18 cellular contexts compared by ENCODE assay signal in the genomic region with DNA sequence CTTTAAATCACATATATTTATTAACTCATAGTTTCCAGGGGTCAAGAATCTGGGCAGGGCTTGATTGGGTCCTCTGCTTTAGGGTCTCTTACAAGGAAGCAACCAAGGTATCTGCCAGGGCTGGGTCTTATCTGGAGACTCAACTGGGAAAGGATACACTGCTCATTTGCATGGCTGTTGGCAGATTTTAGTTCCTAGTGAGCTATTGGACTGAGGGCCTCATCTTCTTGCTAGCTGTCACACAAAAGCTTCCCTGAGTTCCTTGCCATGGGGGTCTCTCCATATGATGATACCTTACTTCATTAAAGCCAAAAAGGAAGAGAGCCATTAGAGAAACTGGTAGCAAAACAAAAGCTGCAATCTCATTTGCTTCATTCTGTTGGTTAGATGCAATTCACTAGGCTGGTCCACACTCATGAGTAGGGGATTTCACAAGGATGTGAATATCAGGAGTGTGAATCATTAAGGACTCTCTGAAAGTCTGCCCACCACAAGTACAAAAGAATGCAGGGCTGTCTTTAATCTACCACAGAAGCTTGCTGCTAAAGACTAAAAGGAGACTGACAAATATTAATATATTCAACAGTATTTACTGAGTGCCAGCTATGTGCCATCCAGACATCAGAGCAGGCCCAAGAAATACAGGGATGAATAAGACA. TPM values are rescaled to one million over a fixed set of nuclear protein-coding genes. Genes with fewer than 3 reads are reported as not detected.
DNase-seq lines count a peak whose midpoint lies in the region; ATAC-seq and TF ChIP-seq lines count a peak whose summit lies in the region.
"Had no signal": no experiment of that assay in that cellular context is flagged by ENCODE, and none has a peak within 500 bp of the region (broad histone marks: within the 10 kb centered on the region; RNA-seq: fewer than 3 reads in every experiment).

No MANE protein-coding gene starts in this region.

- H3K36me3 ChIP-seq in upper lobe of left lung = no peaks in the 10 kb centered on the region
- H3K36me3 ChIP-seq: lower lobe of right lung had no signal

- H3K27me3 Mint-ChIP-seq in activated CD4-positive, alpha-beta T cell treated with anti-CD3 and anti-CD28 coated beads for 36 hours = no peaks in the 10 kb centered on the region
- no peaks in the 10 kb centered on the region for H3K27me3 Mint-ChIP-seq in activated T-helper 1 cell treated with anti-CD3 and anti-CD28 coated beads, Interleukin-12 subunit alpha, Interleukin-12 subunit beta, Interleukin-2, Interleukin-4 antibody, amounts not matched to agents 30 ng/mL and 10 ng/mL and 1 ng/mL, durations not matched to agents 14 hours and 24 hours and 36 hours (ENCODE audit: insufficient read depth)
- H3K27me3 Mint-ChIP-seq: activated CD8-positive, alpha-beta memory T cell treated with anti-CD3 and anti-CD28 coated beads, Interleukin-2, amount 10 ng/mL, durations not matched to agents 7 days and 5 days had no signal

- TF ChIP-seq EP300 in upper lobe of left lung (IDR thresholded peaks at IDR 0.05) = no peak

- H3K9me3 Mint-ChIP-seq in activated CD4-positive, alpha-beta T cell treated with anti-CD3 and anti-CD28 coated beads for 36 hours (ENCODE audit: low read depth) = peaks cover 6% of the 10 kb centered on the region
- H3K9me3 Mint-ChIP-seq in activated T-helper 1 cell treated with anti-CD3 and anti-CD28 coated beads, Interleukin-12 subunit alpha, Interleukin-12 subunit beta, Interleukin-2, Interleukin-4 antibody, amounts not matched to agents 30 ng/mL and 10 ng/mL and 1 ng/mL, durations not matched to agents 14 hours and 24 hours and 36 hours = peaks cover 64% of the 10 kb centered on the region
- peaks cover 4% of the 10 kb centered on the region for H3K9me3 Mint-ChIP-seq in stimulated activated effector memory CD8-positive, alpha-beta T cell treated with anti-CD3 and anti-CD28 coated beads, Interleukin-12 subunit alpha, Interleukin-12 subunit beta, amount 100 ng/mL, for 72 hours

- no peak for TF ChIP-seq POLR2A in upper lobe of left lung (IDR thresholded peaks at IDR 0.05)

- DNase-seq in activated CD4-positive, alpha-beta T cell treated with anti-CD3 and anti-CD28 coated beads for 36 hours = no peak
- no peak for DNase-seq in activated CD4-positive, alpha-beta T cell treated with anti-CD3 and anti-CD28 coated beads, Interleukin-2, amount 50 U/mL, for 48 hours
- no peak for DNase-seq in activated T-helper 1 cell treated with anti-CD3 and anti-CD28 coated beads, Interleukin-12 subunit alpha, Interleukin-12 subunit beta, Interleukin-2, Interleukin-4 antibody, amounts not matched to agents 30 ng/mL and 10 ng/mL and 1 ng/mL, durations not matched to agents 14 hours and 24 hours and 36 hours (ENCODE audit: low spot score)
- no peak for DNase-seq in stimulated activated effector memory CD8-positive, alpha-beta T cell treated with anti-CD3 and anti-CD28 coated beads, Interleukin-12 subunit alpha, Interleukin-12 subunit beta, amount 100 ng/mL, for 72 hours (ENCODE audit: low spot score in 2 of 2)
- DNase-seq in upper lobe of left lung (no peak), MV-4-11 (lab: John Stamatoyannopoulos, UW) (no peak)
- DNase-seq: activated CD8-positive, alpha-beta memory T cell treated with anti-CD3 and anti-CD28 coated beads, Interleukin-2, amount 10 ng/mL, durations not matched to agents 7 days and 5 days; erythroblast; hypothalamus; lower lobe of right lung; MM.1S; NCI-H2171; nucleus accumbens had no signal

- H3K27me3 ChIP-seq in upper lobe of left lung = no peaks in the 10 kb centered on the region

- H3K36me3 Mint-ChIP-seq in activated CD4-positive, alpha-beta T cell treated with anti-CD3 and anti-CD28 coated beads for 36 hours (ENCODE audit: low read depth) = peaks cover 2% of the 10 kb centered on the region
- H3K36me3 Mint-ChIP-seq in activated T-helper 1 cell treated with anti-CD3 and anti-CD28 coated beads, Interleukin-12 subunit alpha, Interleukin-12 subunit beta, Interleukin-2, Interleukin-4 antibody, amounts not matched to agents 30 ng/mL and 10 ng/mL and 1 ng/mL, durations not matched to agents 14 hours and 24 hours and 36 hours (ENCODE audit: low read depth) = peaks cover 51% of the 10 kb centered on the region
- no peaks in the 10 kb centered on the region for H3K36me3 Mint-ChIP-seq in stimulated activated effector memory CD8-positive, alpha-beta T cell treated with anti-CD3 and anti-CD28 coated beads, Interleukin-12 subunit alpha, Interleukin-12 subunit beta, amount 100 ng/mL, for 72 hours

- H3K9me3 ChIP-seq in upper lobe of left lung = peaks cover 0 to 9% (median 6%) of the 10 kb centered on the region in 4 donors

- H3K4me1 Mint-ChIP-seq in activated CD4-positive, alpha-beta T cell treated with anti-CD3 and anti-CD28 coated beads for 36 hours = peaks cover 11% of the 10 kb centered on the region
- H3K4me1 Mint-ChIP-seq in activated T-helper 1 cell treated with anti-CD3 and anti-CD28 coated beads, Interleukin-12 subunit alpha, Interleukin-12 subunit beta, Interleukin-2, Interleukin-4 antibody, amounts not matched to agents 30 ng/mL and 10 ng/mL and 1 ng/mL, durations not matched to agents 14 hours and 24 hours and 36 hours (ENCODE audit: low read depth) = peaks cover 46% of the 10 kb centered on the region
- peaks cover 21% of the 10 kb centered on the region for H3K4me1 Mint-ChIP-seq in stimulated activated effector memory CD8-positive, alpha-beta T cell treated with anti-CD3 and anti-CD28 coated beads, Interleukin-12 subunit alpha, Interleukin-12 subunit beta, amount 100 ng/mL, for 72 hours

- POLR2A ChIA-PET in activated CD4-positive, alpha-beta T cell treated with anti-CD3 and anti-CD28 coated beads for 36 hours (lab: Charles Lee) = no interaction called here

- TF ChIP-seq CTCF in upper lobe of left lung (IDR thresholded peaks at IDR 0.05) = no peak

- H3K4me3 ChIP-seq in upper lobe of left lung = no peak overlapping the region
- H3K4me3 ChIP-seq: lower lobe of right lung had no signal

- H3K4me1 ChIP-seq in upper lobe of left lung = no peaks in the 10 kb centered on the region
- H3K4me1 ChIP-seq: lower lobe of right lung had no signal

- H3K27ac ChIP-seq in upper lobe of left lung = no peak overlapping the region
- H3K27ac ChIP-seq: 22Rv1, lower lobe of right lung had no signal

- CTCF ChIA-PET in activated CD4-positive, alpha-beta T cell treated with anti-CD3 and anti-CD28 coated beads for 36 hours (lab: Charles Lee) = interaction anchor here (0.5 kb wide), 1 partner anchor 48 kb away, joined by 4 read pairs; no protein-coding TSS in a partner anchor

- peak; percentile 89 for ATAC-seq in activated CD4-positive, alpha-beta T cell treated with anti-CD3 and anti-CD28 coated beads for 36 hours
- peak; percentile 47 for ATAC-seq in HG02623 (IDR thresholded peaks at IDR 0.05; ENCODE audit: unreplicated experiment)
- peak; percentile 98 for ATAC-seq in stimulated activated effector memory CD8-positive, alpha-beta T cell treated with anti-CD3 and anti-CD28 coated beads, Interleukin-12 subunit alpha, Interleukin-12 subunit beta, amount 100 ng/mL, for 72 hours
- no peak for ATAC-seq in upper lobe of left lung (ENCODE audit: low FRiP score in 2 of 2)
- no peak for ATAC-seq in GM19452 (IDR thresholded peaks at IDR 0.05; ENCODE audit: unreplicated experiment)
- ATAC-seq: activated CD8-positive, alpha-beta memory T cell treated with anti-CD3 and anti-CD28 coated beads, Interleukin-2, amount 10 ng/mL, durations not matched to agents 7 days and 5 days; lower lobe of right lung had no signal

- H3K4me3 Mint-ChIP-seq in activated CD4-positive, alpha-beta T cell treated with anti-CD3 and anti-CD28 coated beads for 36 hours = no peak overlapping the region
- H3K4me3 Mint-ChIP-seq in activated T-helper 1 cell treated with anti-CD3 and anti-CD28 coated beads, Interleukin-12 subunit alpha, Interleukin-12 subunit beta, Interleukin-2, Interleukin-4 antibody, amounts not matched to agents 30 ng/mL and 10 ng/mL and 1 ng/mL, durations not matched to agents 14 hours and 24 hours and 36 hours = peak overlapping the region; percentile 7
- H3K4me3 Mint-ChIP-seq in stimulated activated effector memory CD8-positive, alpha-beta T cell treated with anti-CD3 and anti-CD28 coated beads, Interleukin-12 subunit alpha, Interleukin-12 subunit beta, amount 100 ng/mL, for 72 hours = no peak overlapping the region
- H3K4me3 Mint-ChIP-seq: activated CD8-positive, alpha-beta memory T cell treated with anti-CD3 and anti-CD28 coated beads, Interleukin-2, amount 10 ng/mL, durations not matched to agents 7 days and 5 days had no signal

- no peak overlapping the region for H3K27ac Mint-ChIP-seq in activated CD4-positive, alpha-beta T cell treated with anti-CD3 and anti-CD28 coated beads for 36 hours
- peak overlapping the region; percentile 76 for H3K27ac Mint-ChIP-seq in activated T-helper 1 cell treated with anti-CD3 and anti-CD28 coated beads, Interleukin-12 subunit alpha, Interleukin-12 subunit beta, Interleukin-2, Interleukin-4 antibody, amounts not matched to agents 30 ng/mL and 10 ng/mL and 1 ng/mL, durations not matched to agents 14 hours and 24 hours and 36 hours
- peak overlapping the region; percentile 24 for H3K27ac Mint-ChIP-seq in stimulated activated effector memory CD8-positive, alpha-beta T cell treated with anti-CD3 and anti-CD28 coated beads, Interleukin-12 subunit alpha, Interleukin-12 subunit beta, amount 100 ng/mL, for 72 hours
- H3K27ac Mint-ChIP-seq: activated CD8-positive, alpha-beta memory T cell treated with anti-CD3 and anti-CD28 coated beads, Interleukin-2, amount 10 ng/mL, durations not matched to agents 7 days and 5 days had no signal

- intact Hi-C loops in activated CD4-positive, alpha-beta T cell treated with anti-CD3 and anti-CD28 coated beads for 36 hours (cut with DNase I, micrococcal nuclease) = no loop called here
- intact Hi-C loops in activated T-helper 1 cell treated with anti-CD3 and anti-CD28 coated beads, Interleukin-12 subunit alpha, Interleukin-12 subunit beta, Interleukin-2, Interleukin-4 antibody, amounts not matched to agents 30 ng/mL and 10 ng/mL and 1 ng/mL, durations not matched to agents 14 hours and 24 hours and 36 hours (cut with micrococcal nuclease) = loop anchor here (1.0 to 5.0 kb wide), 6 partner anchors 18 to 85 kb away; no protein-coding TSS in a partner anchor

RNA-seq across cellular contexts. Expression of gene TIMD4, which starts 42.0 kb away (rescaled TPM):
- total RNA-seq in activated CD4-positive, alpha-beta T cell treated with anti-CD3 and anti-CD28 coated beads for 36 hours = 1 to 10 TPM; 2.3 to 3.5 TPM
- 24.5 and 27.3 TPM in 2 replicates for total RNA-seq in activated T-helper 1 cell treated with anti-CD3 and anti-CD28 coated beads, Interleukin-12 subunit alpha, Interleukin-12 subunit beta, Interleukin-2, Interleukin-4 antibody, amounts not matched to agents 30 ng/mL and 10 ng/mL and 1 ng/mL, durations not matched to agents 14 hours and 24 hours and 36 hours
- total RNA-seq in upper lobe of left lung = under 1 TPM in 2 of 6 donors, not detected in 4; 0.31 to 0.54 TPM
- total RNA-seq: H1, lower lobe of right lung, SK-MEL-5 had no signal

RNA-seq across cellular contexts. Expression of gene HAVCR1, which starts 53.9 kb away (rescaled TPM):
- under 1 TPM in 1 of 2 experiments, not detected in 1; 0.65 TPM for total RNA-seq in activated CD4-positive, alpha-beta T cell treated with anti-CD3 and anti-CD28 coated beads for 36 hours
- 2.4 and 2.5 TPM in 2 replicates for total RNA-seq in activated T-helper 1 cell treated with anti-CD3 and anti-CD28 coated beads, Interleukin-12 subunit alpha, Interleukin-12 subunit beta, Interleukin-2, Interleukin-4 antibody, amounts not matched to agents 30 ng/mL and 10 ng/mL and 1 ng/mL, durations not matched to agents 14 hours and 24 hours and 36 hours
- total RNA-seq in upper lobe of left lung = 1 to 10 TPM in 1 of 6 donors, under 1 TPM in 3, not detected in 2; 0.34 to 4.2 (median 0.62) TPM
- total RNA-seq: H1, lower lobe of right lung, SK-MEL-5 had no signal

Comparison
In these comparisons a context has a peak if more than half of its experiments do, and no peak if none do; other contexts are left out.
1. ATAC-seq: peak in activated CD4-positive, alpha-beta T cell treated with anti-CD3 and anti-CD28 coated beads for 36 hours (single experiment), HG02623 (single experiment) and stimulated activated effector memory CD8-positive, alpha-beta T cell treated with anti-CD3 and anti-CD28 coated beads, Interleukin-12 subunit alpha, Interleukin-12 subunit beta, amount 100 ng/mL, for 72 hours (single experiment); none in upper lobe of left lung (0 of 2) and GM19452 (single experiment).